Comparison of ENCODE assay signal across 14 cellular contexts in genomic region chr2:128003463-128003862, GRCh38. TPM values are rescaled to one million over a fixed set of nuclear protein-coding genes. Genes with fewer than 3 reads are reported as not detected.
A peak's percentile ranks its signal among the peaks of the same experiment; 100 is the strongest.
DNase-seq lines count a peak whose midpoint lies in the region; ATAC-seq and TF ChIP-seq lines count a peak whose summit lies in the region.
"Had no signal": no experiment of that assay in that cellular context is flagged by ENCODE, and none has a peak within 500 bp of the region (broad histone marks: within the 10 kb centered on the region; RNA-seq: fewer than 3 reads in every experiment).

No MANE protein-coding gene starts in this region.

- no peak overlapping the region for H3K27ac Mint-ChIP-seq in activated CD4-positive, alpha-beta memory T cell treated with anti-CD3 and anti-CD28 coated beads for 36 hours
- H3K27ac Mint-ChIP-seq in activated CD4-positive, alpha-beta memory T cell treated with anti-CD3 and anti-CD28 coated beads, Interleukin-2, amount 10 ng/mL, durations not matched to agents 7 days and 5 days, result no peak overlapping the region
- H3K27ac Mint-ChIP-seq in activated naive CD4-positive, alpha-beta T cell treated with anti-CD3 and anti-CD28 coated beads, Interleukin-2, amount 50 U/mL, for 72 hours, result peak overlapping the region in 1 of 2 donors; percentile 73
- peak overlapping the region; percentile 1 for H3K27ac Mint-ChIP-seq in activated T-helper 17 cell treated with anti-CD3 and anti-CD28 coated beads, Interleukin-2, amount 50 U/mL, for 72 hours
- peak overlapping the region; percentile 53 for H3K27ac Mint-ChIP-seq in central memory CD8-positive, alpha-beta T cell (ENCODE audit: low read depth)
- H3K27ac Mint-ChIP-seq: CD4-positive, alpha-beta T cell had no signal

- intact Hi-C loops in activated CD4-positive, alpha-beta memory T cell treated with anti-CD3 and anti-CD28 coated beads for 36 hours (cut with micrococcal nuclease), result no loop called here
- intact Hi-C loops in lower leg skin (cut with DNase I; ENCODE audit: low total_unique reads), result no loop called here

- H3K4me3 Mint-ChIP-seq in activated CD4-positive, alpha-beta memory T cell treated with anti-CD3 and anti-CD28 coated beads for 36 hours, result no peak overlapping the region
- H3K4me3 Mint-ChIP-seq in activated CD4-positive, alpha-beta memory T cell treated with anti-CD3 and anti-CD28 coated beads, Interleukin-2, amount 10 ng/mL, durations not matched to agents 7 days and 5 days, result no peak overlapping the region
- no peak overlapping the region for H3K4me3 Mint-ChIP-seq in activated T-helper 17 cell treated with anti-CD3 and anti-CD28 coated beads, Interleukin-2, amount 50 U/mL, for 72 hours
- no peak overlapping the region for H3K4me3 Mint-ChIP-seq in central memory CD8-positive, alpha-beta T cell
- H3K4me3 Mint-ChIP-seq: CD4-positive, alpha-beta T cell had no signal

- peaks cover 5% of the 10 kb centered on the region for H3K4me1 Mint-ChIP-seq in activated CD4-positive, alpha-beta memory T cell treated with anti-CD3 and anti-CD28 coated beads for 36 hours (ENCODE audit: low read depth)
- no peaks in the 10 kb centered on the region for H3K4me1 Mint-ChIP-seq in activated CD4-positive, alpha-beta memory T cell treated with anti-CD3 and anti-CD28 coated beads, Interleukin-2, amount 10 ng/mL, durations not matched to agents 7 days and 5 days
- H3K4me1 Mint-ChIP-seq in activated T-helper 17 cell treated with anti-CD3 and anti-CD28 coated beads, Interleukin-2, amount 50 U/mL, for 72 hours, result peaks cover 5% of the 10 kb centered on the region
- no peaks in the 10 kb centered on the region for H3K4me1 Mint-ChIP-seq in central memory CD8-positive, alpha-beta T cell

- no peak for TF ChIP-seq POLR2A in lower leg skin (IDR thresholded peaks at IDR 0.05)

- no peak overlapping the region for H3K4me3 ChIP-seq in lower leg skin (ENCODE audit: low read depth, poor library complexity, severe bottlenecking)
- H3K4me3 ChIP-seq: GM23248, HAP-1 had no signal

- peak; percentile 18 to 84 for ATAC-seq in activated naive CD4-positive, alpha-beta T cell treated with anti-CD3 and anti-CD28 coated beads, Interleukin-2, amount 50 U/mL, for 72 hours
- ATAC-seq in activated T-helper 17 cell treated with anti-CD3 and anti-CD28 coated beads, Interleukin-2, amount 50 U/mL, for 72 hours (replicated peaks), result peak; percentile 88
- ATAC-seq in central memory CD8-positive, alpha-beta T cell (replicated peaks; ENCODE audit: extremely low read depth, poor library complexity, severe bottlenecking), result no peak
- ATAC-seq: HepG2 had no signal

- H3K27me3 Mint-ChIP-seq in activated CD4-positive, alpha-beta memory T cell treated with anti-CD3 and anti-CD28 coated beads for 36 hours, result no peaks in the 10 kb centered on the region
- H3K27me3 Mint-ChIP-seq in activated CD4-positive, alpha-beta memory T cell treated with anti-CD3 and anti-CD28 coated beads, Interleukin-2, amount 10 ng/mL, durations not matched to agents 7 days and 5 days, result no peaks in the 10 kb centered on the region
- no peaks in the 10 kb centered on the region for H3K27me3 Mint-ChIP-seq in activated T-helper 17 cell treated with anti-CD3 and anti-CD28 coated beads, Interleukin-2, amount 50 U/mL, for 72 hours
- H3K27me3 Mint-ChIP-seq in central memory CD8-positive, alpha-beta T cell, result no peaks in the 10 kb centered on the region
- H3K27me3 Mint-ChIP-seq: CD4-positive, alpha-beta T cell had no signal

- TF ChIP-seq CTCF in lower leg skin (IDR thresholded peaks at IDR 0.05), result no peak

- POLR2A ChIA-PET in activated CD4-positive, alpha-beta memory T cell treated with anti-CD3 and anti-CD28 coated beads for 36 hours (lab: Charles Lee), result interaction anchor here (0.6 kb wide), 1 partner anchor 120 kb away, joined by 3 read pairs; no protein-coding TSS in a partner anchor
- POLR2A ChIA-PET in activated CD4-positive, alpha-beta memory T cell treated with anti-CD3 and anti-CD28 coated beads, Interleukin-2, amount 10 ng/mL, durations not matched to agents 7 days and 5 days (lab: Charles Lee), result interaction anchor here (0.9 kb wide), 1 partner anchor 15 kb away, joined by 3 read pairs; no protein-coding TSS in a partner anchor

- CTCF ChIA-PET in activated CD4-positive, alpha-beta memory T cell treated with anti-CD3 and anti-CD28 coated beads for 36 hours (lab: Charles Lee), result no interaction called here
- CTCF ChIA-PET in activated CD4-positive, alpha-beta memory T cell treated with anti-CD3 and anti-CD28 coated beads, Interleukin-2, amount 10 ng/mL, durations not matched to agents 7 days and 5 days (lab: Charles Lee), result interaction anchor here (0.7 kb wide), 1 partner anchor 332 kb away, joined by 3 read pairs; no protein-coding TSS in a partner anchor

- WGBS in lower leg skin, 2 donors, result 77 to 79% methylated on average over 6 of the region's 6 CpGs

- peak; percentile 22 for DNase-seq in activated CD4-positive, alpha-beta memory T cell treated with anti-CD3 and anti-CD28 coated beads for 36 hours
- DNase-seq in activated CD4-positive, alpha-beta memory T cell treated with anti-CD3 and anti-CD28 coated beads, Interleukin-2, amount 10 ng/mL, durations not matched to agents 7 days and 5 days, result no peak
- DNase-seq in activated naive CD4-positive, alpha-beta T cell treated with anti-CD3 and anti-CD28 coated beads, Interleukin-2, amount 50 U/mL, for 72 hours (ENCODE audit: low spot score in 2 of 2), result no peak
- DNase-seq in activated naive CD4-positive, alpha-beta T cell treated with anti-CD3 and anti-CD28 coated beads, Interleukin-2, amount 50 U/mL, for 16 hours, result no peak
- DNase-seq in central memory CD8-positive, alpha-beta T cell (ENCODE audit: low spot score in 2 of 2), result no peak
- DNase-seq in AML-193 (lab: John Stamatoyannopoulos, UW) (no peak), lower leg skin (ENCODE audit: low spot score in 2 of 2) (no peak)
- DNase-seq: ACHN; Caco-2; CD4-positive, alpha-beta T cell; GM23248 had no signal

- no peaks in the 10 kb centered on the region for H3K9me3 Mint-ChIP-seq in activated CD4-positive, alpha-beta memory T cell treated with anti-CD3 and anti-CD28 coated beads for 36 hours
- H3K9me3 Mint-ChIP-seq in activated CD4-positive, alpha-beta memory T cell treated with anti-CD3 and anti-CD28 coated beads, Interleukin-2, amount 10 ng/mL, durations not matched to agents 7 days and 5 days, result no peaks in the 10 kb centered on the region
- H3K9me3 Mint-ChIP-seq in activated naive CD4-positive, alpha-beta T cell treated with anti-CD3 and anti-CD28 coated beads, Interleukin-2, amount 50 U/mL, for 72 hours, result no peaks in the 10 kb centered on the region
- no peaks in the 10 kb centered on the region for H3K9me3 Mint-ChIP-seq in activated T-helper 17 cell treated with anti-CD3 and anti-CD28 coated beads, Interleukin-2, amount 50 U/mL, for 72 hours
- H3K9me3 Mint-ChIP-seq in central memory CD8-positive, alpha-beta T cell, result no peaks in the 10 kb centered on the region
- H3K9me3 Mint-ChIP-seq: CD4-positive, alpha-beta T cell had no signal

- peaks cover 40% of the 10 kb centered on the region for H3K36me3 Mint-ChIP-seq in activated CD4-positive, alpha-beta memory T cell treated with anti-CD3 and anti-CD28 coated beads for 36 hours
- peaks cover 60% of the 10 kb centered on the region for H3K36me3 Mint-ChIP-seq in activated CD4-positive, alpha-beta memory T cell treated with anti-CD3 and anti-CD28 coated beads, Interleukin-2, amount 10 ng/mL, durations not matched to agents 7 days and 5 days (ENCODE audit: low read depth)
- peaks cover 0 to 17% of the 10 kb centered on the region in 2 donors for H3K36me3 Mint-ChIP-seq in activated naive CD4-positive, alpha-beta T cell treated with anti-CD3 and anti-CD28 coated beads, Interleukin-2, amount 50 U/mL, for 72 hours
- peaks cover 98% of the 10 kb centered on the region for H3K36me3 Mint-ChIP-seq in activated T-helper 17 cell treated with anti-CD3 and anti-CD28 coated beads, Interleukin-2, amount 50 U/mL, for 72 hours (ENCODE audit: low read depth)
- H3K36me3 Mint-ChIP-seq in central memory CD8-positive, alpha-beta T cell (ENCODE audit: insufficient read depth), result peaks cover 68% of the 10 kb centered on the region

RNA-seq across cellular contexts. Expression of gene SAP130, which starts 24.4 kb away (rescaled TPM):
- total RNA-seq in activated CD4-positive, alpha-beta memory T cell treated with anti-CD3 and anti-CD28 coated beads for 36 hours, result 10 to 100 TPM; 21.8 to 25.7 TPM
- 10 to 100 TPM; 36.6 to 37.5 TPM for total RNA-seq in activated CD4-positive, alpha-beta memory T cell treated with anti-CD3 and anti-CD28 coated beads, Interleukin-2, amount 10 ng/mL, durations not matched to agents 7 days and 5 days
- total RNA-seq in activated naive CD4-positive, alpha-beta T cell treated with anti-CD3 and anti-CD28 coated beads, Interleukin-2, amount 50 U/mL, for 72 hours, result 10 to 100 TPM; 28.0 to 43.6 TPM
- total RNA-seq in activated T-helper 17 cell treated with anti-CD3 and anti-CD28 coated beads, Interleukin-2, amount 50 U/mL, for 72 hours, result 10 to 100 TPM; 27.6 to 28.5 TPM
- 10 to 100 TPM in 3 of 4 donors, 1 to 10 TPM in 1; 8.9 to 44.0 (median 11.7) TPM for total RNA-seq in lower leg skin

Comparison
In these comparisons a context has a peak if more than half of its experiments do, and no peak if none do; other contexts are left out.
1. H3K27ac Mint-ChIP-seq: peak in activated T-helper 17 cell treated with anti-CD3 and anti-CD28 coated beads, Interleukin-2, amount 50 U/mL, for 72 hours (single experiment) and central memory CD8-positive, alpha-beta T cell (single experiment); none in activated CD4-positive, alpha-beta memory T cell treated with anti-CD3 and anti-CD28 coated beads for 36 hours (single experiment) and activated CD4-positive, alpha-beta memory T cell treated with anti-CD3 and anti-CD28 coated beads, Interleukin-2, amount 10 ng/mL, durations not matched to agents 7 days and 5 days (single experiment).